21 cellular contexts compared by ENCODE assay signal in genomic region chr6:3940703-3941102, GRCh38.
DNase-seq lines count a peak whose midpoint lies in the region; ATAC-seq and TF ChIP-seq lines count a peak whose summit lies in the region.
"Had no signal": no experiment of that assay in that cellular context is flagged by ENCODE, and none has a peak within 500 bp of the region (broad histone marks: within the 10 kb centered on the region; RNA-seq: fewer than 3 reads in every experiment).

No MANE protein-coding gene starts in this region.

- no peak for TF ChIP-seq CTCF in GM20000 (IDR thresholded peaks at IDR 0.05; ENCODE audit: extremely low read depth, missing control alignments)

- no peak for ATAC-seq in GM18909 (IDR thresholded peaks at IDR 0.05; ENCODE audit: poor library complexity, unreplicated experiment)
- ATAC-seq: CD8-positive, alpha-beta T cell; GM12878; GM23338; HCT116 had no signal

- intact Hi-C loops in posterior cingulate gyrus (cut with DNase I) = no loop called here

- DNase-seq in Ammon's horn (ENCODE audit: low spot score) (peak; percentile 90), anterior cingulate cortex (lab: John Stamatoyannopoulos, UW) (peak in 52 of 58 donors; percentile 12 to 85 (median 52)), hypothalamus (lab: John Stamatoyannopoulos, UW) (peak in 44 of 51 donors; percentile 2 to 87 (median 46)), posterior cingulate gyrus (peak; percentile 36 to 96 (median 70)), DMS79 treated with DMSO at 0.1 percent for 48 hours (lab: John Stamatoyannopoulos, UW) (no peak), GM20000 (ENCODE audit: low spot score) (no peak)
- DNase-seq: Calu3; CD8-positive, alpha-beta T cell; EL; Kasumi-1; MG63; NCI-H1048; NCI-H1436; NCI-H2029; NCI-H2171; NK-92 treated with Interleukin-12 subunit alpha and Interleukin-12 subunit beta, amount 100 ng/mL, for 24 hours; Right ventricle myocardium superior had no signal

Comparison
In these comparisons a context has a peak if more than half of its experiments do, and no peak if none do; other contexts are left out.
1. DNase-seq: peak in Ammon's horn (single experiment), anterior cingulate cortex (52 of 58), hypothalamus (44 of 51) and posterior cingulate gyrus (10 of 10); none in DMS79 treated with DMSO at 0.1 percent for 48 hours (single experiment) and GM20000 (single experiment).